In the genomic region with DNA sequence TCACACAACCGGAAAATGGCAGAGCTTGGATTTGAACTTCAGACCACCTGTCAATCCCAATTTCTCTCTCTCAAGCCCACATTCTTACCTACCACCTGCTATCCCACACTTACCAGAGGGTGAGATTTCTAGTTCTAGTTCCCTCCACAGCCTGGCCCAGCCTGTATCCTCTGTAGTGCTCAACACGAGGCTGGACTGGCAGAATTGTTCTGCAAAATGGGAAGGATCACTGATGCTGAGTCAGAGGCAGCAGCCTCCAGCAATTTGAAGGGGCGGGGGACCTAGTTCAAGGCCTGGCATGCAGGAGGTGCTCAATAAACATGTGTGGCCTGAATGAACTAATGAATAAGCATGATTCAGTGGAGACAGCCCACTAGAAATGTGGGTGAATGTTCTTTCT, we compare ENCODE assay signal across 15 cellular contexts. TPM values are rescaled to one million over a fixed set of nuclear protein-coding genes. Genes with fewer than 3 reads are reported as not detected.
DNase-seq lines count a peak whose midpoint lies in the region; ATAC-seq and TF ChIP-seq lines count a peak whose summit lies in the region.
"Had no signal": no experiment of that assay in that cellular context is flagged by ENCODE, and none has a peak within 500 bp of the region (broad histone marks: within the 10 kb centered on the region; RNA-seq: fewer than 3 reads in every experiment).

No MANE protein-coding gene starts in this region.

- H3K27ac ChIP-seq in GM23248 (no peak overlapping the region), mammary epithelial cell (ENCODE audit: insufficient read depth, low read depth, low read length) (no peak overlapping the region), osteoblast (ENCODE audit: low read depth, low read length) (no peak overlapping the region)
- H3K27ac ChIP-seq: BLaER1 treated with 17β-estradiol and CSF1 and Interleukin-3, amounts not matched to agents 10 nM and 100 nM had no signal

- dilution Hi-C loops in mammary epithelial cell (cut with HindIII; ENCODE audit: low sequenced_read_pairs): no loop called here

- H3K4me1 ChIP-seq in GM23248 (ENCODE audit: insufficient read depth) (peaks cover 5% of the 10 kb centered on the region; the same call in 1 of the 2 replicates), mammary epithelial cell (ENCODE audit: insufficient read depth, low read length) (peaks cover 10% of the 10 kb centered on the region), osteoblast (ENCODE audit: insufficient read depth, low read length) (no peaks in the 10 kb centered on the region)

- no peaks in the 10 kb centered on the region for H3K9me2 ChIP-seq in GM23248 (ENCODE audit: insufficient read depth)

- H3K79me2 ChIP-seq in GM23248 (ENCODE audit: insufficient read depth): no peaks in the 10 kb centered on the region
- no peaks in the 10 kb centered on the region for H3K79me2 ChIP-seq in mammary epithelial cell (ENCODE audit: insufficient read depth, low read length)
- H3K79me2 ChIP-seq in osteoblast (ENCODE audit: insufficient read depth, low read length): no peaks in the 10 kb centered on the region

- in situ Hi-C loops in GM23248 (cut with MboI): no loop called here
- in situ Hi-C loops in mammary epithelial cell (cut with MboI; ENCODE audit: low sequenced_read_pairs in 2 of 2): no loop called here

- H3K4me3 ChIP-seq in GM23248 (no peak overlapping the region), mammary epithelial cell (replicated peaks in 1 of 3; ENCODE audit: insufficient read depth in 1 of 3, low read depth in 2 of 3, low read length in 3 of 3) (no peak overlapping the region), osteoblast (ENCODE audit: insufficient read depth, low read length) (no peak overlapping the region)
- H3K4me3 ChIP-seq: BLaER1 treated with 17β-estradiol and CSF1 and Interleukin-3, amounts not matched to agents 10 nM and 100 nM had no signal

- ATAC-seq in GM19455 (IDR thresholded peaks at IDR 0.05; ENCODE audit: unreplicated experiment) (no peak), GM21390 (IDR thresholded peaks at IDR 0.05; ENCODE audit: unreplicated experiment) (no peak), GM18868 (IDR thresholded peaks at IDR 0.05; ENCODE audit: unreplicated experiment) (no peak), HG03342 (IDR thresholded peaks at IDR 0.05; ENCODE audit: unreplicated experiment) (no peak)
- ATAC-seq: activated T-helper 17 cell treated with anti-CD3 and anti-CD28 coated beads, Interleukin-2, amount 50 U/mL, for 72 hours; left lobe of liver; Right ventricle myocardium inferior had no signal

- H4K20me1 ChIP-seq in GM23248 (ENCODE audit: insufficient read depth) (no peaks in the 10 kb centered on the region), mammary epithelial cell (ENCODE audit: insufficient read depth, low read length) (no peaks in the 10 kb centered on the region), osteoblast (ENCODE audit: insufficient read depth, low read length) (no peaks in the 10 kb centered on the region)
- H4K20me1 ChIP-seq: BLaER1 treated with 17β-estradiol and CSF1 and Interleukin-3, amounts not matched to agents 10 nM and 100 nM had no signal

- H3K27me3 ChIP-seq in GM23248 (replicated peaks; ENCODE audit: insufficient read depth) (peaks cover 17% of the 10 kb centered on the region), mammary epithelial cell (ENCODE audit: insufficient read depth, low read length) (no peaks in the 10 kb centered on the region), osteoblast (ENCODE audit: insufficient read depth, low read length) (peaks cover 20% of the 10 kb centered on the region)
- H3K27me3 ChIP-seq: BLaER1 treated with 17β-estradiol and CSF1 and Interleukin-3, amounts not matched to agents 10 nM and 100 nM had no signal

- TF ChIP-seq CTCF in mammary epithelial cell (conservative IDR thresholded peaks at IDR 0.05 in 1 of 2, IDR thresholded peaks at IDR 0.05 in 1 of 2; ENCODE audit: extremely low read depth in 1 of 2, insufficient read depth in 1 of 2, low read depth in 1 of 2, low read length in 2 of 2) (no peak), osteoblast (IDR thresholded peaks at IDR 0.05; ENCODE audit: extremely low read depth, low read depth, low read length) (no peak)

- no peaks in the 10 kb centered on the region for H3K36me3 ChIP-seq in GM23248 (ENCODE audit: low read depth)
- H3K36me3 ChIP-seq in mammary epithelial cell (ENCODE audit: insufficient read depth, low read length): no peaks in the 10 kb centered on the region
- H3K36me3 ChIP-seq in osteoblast (ENCODE audit: insufficient read depth, low read length): no peaks in the 10 kb centered on the region
- H3K36me3 ChIP-seq: BLaER1 treated with 17β-estradiol and CSF1 and Interleukin-3, amounts not matched to agents 10 nM and 100 nM had no signal

- H3K9me3 ChIP-seq in GM23248 (ENCODE audit: low read depth) (no peaks in the 10 kb centered on the region), mammary epithelial cell (replicated peaks; ENCODE audit: insufficient read depth, low read length) (no peaks in the 10 kb centered on the region), osteoblast (ENCODE audit: low read depth, low read length) (no peaks in the 10 kb centered on the region)
- H3K9me3 ChIP-seq: BLaER1 treated with 17β-estradiol and CSF1 and Interleukin-3, amounts not matched to agents 10 nM and 100 nM had no signal

- H2AFZ ChIP-seq in GM23248 (no peak overlapping the region), mammary epithelial cell (ENCODE audit: low read depth, low read length) (peak overlapping the region; percentile 19), osteoblast (ENCODE audit: low read length) (peak overlapping the region; percentile 39)

- intact Hi-C loops in mammary epithelial cell (cut with micrococcal nuclease): no loop called here

- DNase-seq in GM23248: peak; percentile 81
- DNase-seq in NOMO-1 treated with dmso at 0.1 percent for 144 hours (lab: John Stamatoyannopoulos, UW; ENCODE audit: unreplicated experiment): peak; percentile 25
- DNase-seq in mammary epithelial cell: peak; percentile 89
- peak; percentile 87 for DNase-seq in osteoblast (ENCODE audit: insufficient read length, low spot score, missing footprints)
- DNase-seq: activated CD4-positive, alpha-beta T cell treated with anti-CD3 and anti-CD28 coated beads, Interleukin-2, amount 50 U/mL, for 48 hours; NCI-H510A; stimulated activated CD4-positive, alpha-beta T cell treated with anti-CD3 and anti-CD28 coated beads, Interleukin-2, amount 100 ng/mL, for 48 hours had no signal

- H3K9ac ChIP-seq in GM23248: no peak overlapping the region
- H3K9ac ChIP-seq in mammary epithelial cell (ENCODE audit: insufficient read depth, low read length): no peak overlapping the region
- H3K9ac ChIP-seq: BLaER1 treated with 17β-estradiol and CSF1 and Interleukin-3, amounts not matched to agents 10 nM and 100 nM had no signal

- 32 to 33% methylated on average over 3 of the region's 3 CpGs for WGBS in GM23248 (ENCODE audit: low coverage in 1 of 2, low lambda C conversion rate in 2 of 2, missing lambda C conversion rate in 2 of 2), 2 experiments
- 37% methylated on average over 3 of the region's 3 CpGs for WGBS in mammary epithelial cell (ENCODE audit: low coverage, missing lambda C conversion rate)

- H3K4me2 ChIP-seq in GM23248 (ENCODE audit: unreplicated experiment) (peak overlapping the region; percentile 6), mammary epithelial cell (ENCODE audit: insufficient read depth, low read depth, low read length) (no peak overlapping the region), osteoblast (ENCODE audit: insufficient read depth, low read length) (no peak overlapping the region)

- CTCF ChIA-PET in mammary epithelial cell (lab: Charles Lee; ENCODE audit: low non-redundant PET): no interaction called here

- BruUV-seq in mammary epithelial cell (replicated peaks; lab: Mats Ljungman, UMichigan): no TSS peak

- H3F3A ChIP-seq in GM23248 (ENCODE audit: insufficient read depth): no peaks in the 10 kb centered on the region

RNA-seq across cellular contexts. Expression of gene TTPAL, which starts 53.6 kb away (rescaled TPM):
- 9.2 and 11.8 TPM in 2 replicates for total RNA-seq in GM23248 (2014; rRNA removed; shearing (Covaris generic))
- polyA plus RNA-seq in GM23248 (2016; fragmentation: Nextera tagmentation; extraction: Ambion mirVana) (19.6 and 21.4 TPM in 2 replicates), mammary epithelial cell (16.1 TPM)
- total RNA-seq in mammary epithelial cell (10 to 100 TPM; 59.0 TPM), osteoblast (12.1 and 12.7 TPM in 2 replicates)
- 72.9 TPM for polyA minus RNA-seq in mammary epithelial cell

Comparison
In these comparisons a context has a peak if more than half of its experiments do, and no peak if none do; other contexts are left out.
1. DNase-seq: peak in every context shown above with its lines; median percentile 89 in mammary epithelial cell; 87 in osteoblast; 81 in GM23248; 25 in NOMO-1 treated with dmso at 0.1 percent for 144 hours.